Comparison of ENCODE assay signal across 1 cellular context in genomic region chr22:18170284-18170683, GRCh38. TPM values are rescaled to one million over a fixed set of nuclear protein-coding genes. Genes with fewer than 3 reads are reported as not detected.
"Had no signal": no experiment of that assay in that cellular context is flagged by ENCODE, and none has a peak within 500 bp of the region (broad histone marks: within the 10 kb centered on the region; RNA-seq: fewer than 3 reads in every experiment).

No MANE protein-coding gene starts in this region.

RNA-seq across cellular contexts. Expression of gene TUBA8, which starts 59.7 kb away (rescaled TPM):
- total RNA-seq: stomach had no signal
